ENCODE assay signal across 8 cellular contexts in the genomic region with DNA sequence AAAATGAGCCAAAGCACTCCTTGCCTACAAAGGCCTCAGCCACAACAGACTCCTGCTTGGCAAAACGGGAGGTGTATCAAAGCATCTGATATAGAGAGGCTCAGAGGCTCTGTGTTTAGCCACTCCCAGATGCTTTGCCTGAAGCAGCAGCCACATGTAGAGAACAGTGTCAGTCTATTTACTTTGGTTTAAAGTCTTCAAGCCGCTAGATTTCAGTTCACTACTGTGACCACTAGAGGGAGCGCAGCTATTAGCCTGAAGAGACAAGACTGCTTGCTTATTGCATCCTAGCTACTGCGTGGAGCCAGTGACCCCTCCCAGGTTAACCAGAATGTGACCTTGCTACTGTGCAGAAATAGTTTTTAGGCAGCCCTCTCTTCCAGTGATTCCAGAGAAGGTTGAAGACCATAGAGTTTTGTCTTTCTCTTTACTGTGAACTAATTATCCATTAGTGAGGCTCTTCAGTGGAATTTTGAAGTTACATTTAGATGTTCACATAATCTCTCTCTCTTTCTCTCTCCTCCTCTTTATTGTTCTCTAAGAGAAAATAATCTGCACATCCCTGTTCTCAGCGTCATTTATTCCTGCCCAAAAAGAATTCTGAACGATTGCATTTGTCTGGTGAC. TPM values are rescaled to one million over a fixed set of nuclear protein-coding genes. Genes with fewer than 3 reads are reported as not detected.
DNase-seq lines count a peak whose midpoint lies in the region; ATAC-seq and TF ChIP-seq lines count a peak whose summit lies in the region.

No MANE protein-coding gene starts in this region.

- H3K36me3 Mint-ChIP-seq in endothelial cell (ENCODE audit: low read depth, unreplicated experiment), result no peaks in the 10 kb centered on the region
- H3K36me3 Mint-ChIP-seq in stimulated activated effector memory CD8-positive, alpha-beta T cell treated with anti-CD3 and anti-CD28 coated beads, Interleukin-12 subunit alpha, Interleukin-12 subunit beta, amount 100 ng/mL, for 72 hours, result no peaks in the 10 kb centered on the region

- no peaks in the 10 kb centered on the region for H3K36me3 ChIP-seq in mucosa of descending colon (ENCODE audit: low read depth)

- H3K4me1 Mint-ChIP-seq in endothelial cell (ENCODE audit: unreplicated experiment), result no peaks in the 10 kb centered on the region
- H3K4me1 Mint-ChIP-seq in stimulated activated effector memory CD8-positive, alpha-beta T cell treated with anti-CD3 and anti-CD28 coated beads, Interleukin-12 subunit alpha, Interleukin-12 subunit beta, amount 100 ng/mL, for 72 hours, result no peaks in the 10 kb centered on the region

- H3K27ac Mint-ChIP-seq in endothelial cell (ENCODE audit: unreplicated experiment), result no peak overlapping the region
- H3K27ac Mint-ChIP-seq in stimulated activated effector memory CD8-positive, alpha-beta T cell treated with anti-CD3 and anti-CD28 coated beads, Interleukin-12 subunit alpha, Interleukin-12 subunit beta, amount 100 ng/mL, for 72 hours, result no peak overlapping the region

- H3K4me3 ChIP-seq in mucosa of descending colon, result no peak overlapping the region

- no peaks in the 10 kb centered on the region for H3K27me3 Mint-ChIP-seq in endothelial cell (ENCODE audit: unreplicated experiment)

- peak; percentile 98 for ATAC-seq in GM21423 (IDR thresholded peaks at IDR 0.05; ENCODE audit: unreplicated experiment)
- ATAC-seq in mucosa of descending colon, result peak; percentile 95
- peak; percentile 82 for ATAC-seq in stimulated activated effector memory CD8-positive, alpha-beta T cell treated with anti-CD3 and anti-CD28 coated beads, Interleukin-12 subunit alpha, Interleukin-12 subunit beta, amount 100 ng/mL, for 72 hours

- no peak overlapping the region for H3K4me3 Mint-ChIP-seq in endothelial cell (ENCODE audit: unreplicated experiment)
- no peak overlapping the region for H3K4me3 Mint-ChIP-seq in stimulated activated effector memory CD8-positive, alpha-beta T cell treated with anti-CD3 and anti-CD28 coated beads, Interleukin-12 subunit alpha, Interleukin-12 subunit beta, amount 100 ng/mL, for 72 hours

- H3K4me1 ChIP-seq in mucosa of descending colon (ENCODE audit: low read depth), result no peaks in the 10 kb centered on the region

- intact Hi-C loops in mucosa of descending colon (cut with DNase I, micrococcal nuclease), result loop anchor here (5.0 to 10.0 kb wide), 2 partner anchors 282 to 285 kb away; no protein-coding TSS in a partner anchor

- TF ChIP-seq CTCF in endothelial cell (IDR thresholded peaks at IDR 0.05; ENCODE audit: unreplicated experiment), result peak; percentile 90
- TF ChIP-seq CTCF in mucosa of descending colon (IDR thresholded peaks at IDR 0.05), result peak; percentile 75

- DNase-seq in DMS153 (lab: John Stamatoyannopoulos, UW) (peak; percentile 92), HS-27A (ENCODE audit: low read depth) (peak; percentile 53), NCI-H82 treated with DMSO at 0.1 percent for 48 hours (lab: John Stamatoyannopoulos, UW; ENCODE audit: unreplicated experiment) (peak; percentile 82), endothelial cell (ENCODE audit: low spot score) (peak; percentile 74), mucosa of descending colon (peak in 1 of 3 donors; percentile 86)
- DNase-seq in activated CD8-positive, alpha-beta memory T cell treated with anti-CD3 and anti-CD28 coated beads for 1 hour (ENCODE audit: extremely low read depth in 1 of 2, low read depth in 1 of 2), result peak; percentile 11 to 27
- peak; percentile 42 to 70 for DNase-seq in stimulated activated effector memory CD8-positive, alpha-beta T cell treated with anti-CD3 and anti-CD28 coated beads, Interleukin-12 subunit alpha, Interleukin-12 subunit beta, amount 100 ng/mL, for 72 hours (ENCODE audit: low spot score in 2 of 2)

- no peaks in the 10 kb centered on the region for H3K9me3 ChIP-seq in mucosa of descending colon

- no peaks in the 10 kb centered on the region for H3K9me3 Mint-ChIP-seq in endothelial cell (ENCODE audit: unreplicated experiment)
- no peaks in the 10 kb centered on the region for H3K9me3 Mint-ChIP-seq in stimulated activated effector memory CD8-positive, alpha-beta T cell treated with anti-CD3 and anti-CD28 coated beads, Interleukin-12 subunit alpha, Interleukin-12 subunit beta, amount 100 ng/mL, for 72 hours

RNA-seq across cellular contexts. Expression of gene BMP3, which starts 39.3 kb away (rescaled TPM):
- not detected for total RNA-seq in endothelial cell (ENCODE audit: unreplicated experiment)
- total RNA-seq in mucosa of descending colon, result 10 to 100 TPM; 20.9 to 67.9 (median 39.6) TPM

Comparison
In these comparisons a context has a peak if more than half of its experiments do, and no peak if none do; other contexts are left out.
1. RNA of gene BMP3, which starts 39.3 kb away (total RNA-seq): 20.9 to 67.9 TPM in mucosa of descending colon; not detected in endothelial cell (single experiment); every median in the first group is over 10 times any median in the second.
2. Peak in every context shown above with its lines, with median percentiles within 50 percentile points of each other: ATAC-seq.